ENCODE assay signal across 23 cellular contexts in genomic region chr11:96330511-96330859, GRCh38. TPM values are rescaled to one million over a fixed set of nuclear protein-coding genes. Genes with fewer than 3 reads are reported as not detected.
DNase-seq lines count a peak whose midpoint lies in the region; ATAC-seq, FAIRE-seq and TF ChIP-seq lines count a peak whose summit lies in the region.
"Had no signal": no experiment of that assay in that cellular context is flagged by ENCODE, and none has a peak within 500 bp of the region (broad histone marks: within the 10 kb centered on the region; RNA-seq: fewer than 3 reads in every experiment).

No MANE protein-coding gene starts in this region.

- H3K9me1 ChIP-seq in IMR-90 (ENCODE audit: insufficient read depth, low read length) (peaks cover 21% of the 10 kb centered on the region), K562 (ENCODE audit: control insufficient read depth, insufficient read depth, low read length) (no peaks in the 10 kb centered on the region)

- H3K27me3 Mint-ChIP-seq in CD4-positive, alpha-beta T cell = no peaks in the 10 kb centered on the region
- no peaks in the 10 kb centered on the region for H3K27me3 Mint-ChIP-seq in neural progenitor cell (ENCODE audit: insufficient read depth, low read depth)

- no peak for ATAC-seq in CD4-positive, alpha-beta T cell (ENCODE audit: poor library complexity)
- ATAC-seq in IMR-90 (ENCODE audit: low read depth) (no peak), K562 (no peak), left cardiac atrium (no peak)
- ATAC-seq: foreskin keratinocyte, mucosa of descending colon, pancreas, Right ventricle myocardium inferior, sciatic nerve had no signal

- H2AFZ ChIP-seq in IMR-90 (replicated peaks; ENCODE audit: low read length, poor library complexity) (no peak overlapping the region), K562 (ENCODE audit: low read depth, low read length) (peak overlapping the region; percentile 65; the same call in 1 of the 2 replicates), neural progenitor cell (replicated peaks) (no peak overlapping the region)

- H3F3A ChIP-seq in neural progenitor cell (ENCODE audit: low read depth) = no peaks in the 10 kb centered on the region

- H2BK5ac ChIP-seq in IMR-90 (ENCODE audit: low read depth, low read length, poor library complexity, severe bottlenecking) = peak overlapping the region; percentile 85

- H4K5ac ChIP-seq in IMR-90 (ENCODE audit: low read depth, low read length) = 0 out of 2 replicates have a peak overlapping the region, but pooled peaks have one; percentile 64

- peak overlapping the region; percentile 72 for H3K27ac Mint-ChIP-seq in CD4-positive, alpha-beta T cell
- peak overlapping the region; percentile 29 for H3K27ac Mint-ChIP-seq in neural progenitor cell

- H3K4me3 ChIP-seq in IMR-90 (ENCODE audit: insufficient read depth, low read depth, low read length) (no peak overlapping the region), K562 (no peak overlapping the region), neural progenitor cell (no peak overlapping the region)
- H3K4me3 ChIP-seq: coronary artery, mucosa of descending colon, pancreas had no signal

- intact Hi-C loops in CD4-positive, alpha-beta T cell (cut with DNase I, micrococcal nuclease) = loop anchor here in 1 of 2 experiments (5.0 kb wide), 1 partner anchor 78 kb away; no protein-coding TSS in a partner anchor
- intact Hi-C loops in IMR-90 (cut with micrococcal nuclease) = no loop called here
- intact Hi-C loops in K562 (cut with micrococcal nuclease) = no loop called here
- intact Hi-C loops in left cardiac atrium (cut with DNase I) = no loop called here

- POLR2A ChIA-PET in CD4-positive, alpha-beta T cell (lab: Charles Lee) = interaction anchor here (0.9 to 1.8 kb wide), 3 partner anchors 10 to 116 kb away, joined by 3 to 5 read pairs (median 3); no protein-coding TSS in a partner anchor
- POLR2A ChIA-PET in IMR-90 (lab: Charles Lee; ENCODE audit: unreplicated experiment) = no interaction called here
- POLR2A ChIA-PET in K562 (lab: Yijun Ruan, JAX) = interaction anchor here (1.4 kb wide), 1 partner anchor 8 kb away, joined by 3 read pairs; no protein-coding TSS in a partner anchor

- no peaks in the 10 kb centered on the region; the same call in 1 of the 2 replicates for H4K20me1 ChIP-seq in IMR-90 (ENCODE audit: insufficient read depth, low read length)
- no peaks in the 10 kb centered on the region for H4K20me1 ChIP-seq in K562 (replicated peaks; ENCODE audit: control insufficient read depth, insufficient read depth, low read length)
- no peaks in the 10 kb centered on the region for H4K20me1 ChIP-seq in neural progenitor cell (ENCODE audit: low read depth)

- no peak overlapping the region for H2BK20ac ChIP-seq in IMR-90 (ENCODE audit: low read depth, low read length)

- peaks cover 42% of the 10 kb centered on the region for H3K4me1 ChIP-seq in IMR-90 (ENCODE audit: control insufficient read depth, insufficient read depth, low read length)
- peaks cover 20 to 56% of the 10 kb centered on the region in 2 experiments; a peak in 4 of 5 replicates for H3K4me1 ChIP-seq in K562 (replicated peaks in 1 of 2; ENCODE audit: control insufficient read depth in 2 of 2, insufficient read depth in 2 of 2, low read length in 2 of 2)
- peaks cover 25% of the 10 kb centered on the region for H3K4me1 ChIP-seq in neural progenitor cell

- peaks cover 1% of the 10 kb centered on the region; the same call in 1 of the 2 replicates for H3K36me3 ChIP-seq in IMR-90 (ENCODE audit: control insufficient read depth, insufficient read depth, low read length)
- H3K36me3 ChIP-seq in K562 (ENCODE audit: control insufficient read depth, insufficient read depth, low read length) = no peaks in the 10 kb centered on the region
- H3K36me3 ChIP-seq in neural progenitor cell = no peaks in the 10 kb centered on the region
- H3K36me3 ChIP-seq: pancreas had no signal

- H3K27me3 ChIP-seq in CD4-positive, alpha-beta T cell (ENCODE audit: control insufficient read depth, insufficient read depth, low read length) = no peaks in the 10 kb centered on the region
- H3K27me3 ChIP-seq in IMR-90 (ENCODE audit: control insufficient read depth, insufficient read depth, low read length) = no peaks in the 10 kb centered on the region
- H3K27me3 ChIP-seq in K562 (ENCODE audit: control insufficient read depth in 2 of 2, insufficient read depth in 2 of 2, low read length in 2 of 2) = no peaks in the 10 kb centered on the region
- no peaks in the 10 kb centered on the region for H3K27me3 ChIP-seq in neural progenitor cell
- H3K27me3 ChIP-seq: foreskin keratinocyte, pancreas had no signal

- H3K18ac ChIP-seq in IMR-90 (ENCODE audit: low read depth, low read length) = no peak overlapping the region

- no peaks in the 10 kb centered on the region for H3K9me3 ChIP-seq in CD4-positive, alpha-beta T cell (ENCODE audit: control insufficient read depth, low read length)
- no peaks in the 10 kb centered on the region for H3K9me3 ChIP-seq in IMR-90 (ENCODE audit: control insufficient read depth, insufficient read depth, low read length)
- H3K9me3 ChIP-seq in K562 (replicated peaks; ENCODE audit: control insufficient read depth, insufficient read depth, low read depth, low read length) = no peaks in the 10 kb centered on the region
- no peaks in the 10 kb centered on the region for H3K9me3 ChIP-seq in neural progenitor cell (ENCODE audit: low read depth)
- H3K9me3 ChIP-seq: mucosa of descending colon, pancreas had no signal

- CTCF ChIA-PET in CD4-positive, alpha-beta T cell (lab: Charles Lee) = interaction anchor here (0.9 to 2.4 kb wide), 2 partner anchors 13 to 119 kb away, joined by 3 to 7 read pairs; partner anchors contain the start of gene MAML2
- CTCF ChIA-PET in IMR-90 (lab: Yijun Ruan, JAX) = no interaction called here
- CTCF ChIA-PET in K562 (lab: Yijun Ruan, JAX; ENCODE audit: low intra/inter-chr PET ratio) = no interaction called here

- TF ChIP-seq RAD21 in IMR-90 (IDR thresholded peaks at IDR 0.05; ENCODE audit: low read length) (no peak), K562 (CRISPR knock-in tag; conservative IDR thresholded peaks at IDR 0.05 in 1 of 2, IDR thresholded peaks at IDR 0.05 in 1 of 2) (no peak)

- peak overlapping the region; percentile 9 for H3K4me3 Mint-ChIP-seq in CD4-positive, alpha-beta T cell
- no peak overlapping the region for H3K4me3 Mint-ChIP-seq in neural progenitor cell

- TF ChIP-seq POLR2A in IMR-90 (IDR thresholded peaks at IDR 0.05; ENCODE audit: low read depth, low read length) (no peak), K562 (conservative IDR thresholded peaks at IDR 0.05) (no peak)

- peak overlapping the region; percentile 76 for H2AK5ac ChIP-seq in IMR-90 (ENCODE audit: low read depth, low read length)

- peaks cover 74% of the 10 kb centered on the region for H3K79me2 ChIP-seq in K562 (ENCODE audit: control insufficient read depth, insufficient read depth, low read length)
- H3K79me2 ChIP-seq in neural progenitor cell (ENCODE audit: low read depth) = no peaks in the 10 kb centered on the region

- in situ Hi-C loops in IMR-90 (cut with MboI; ENCODE audit: low sequenced_read_pairs) (no loop called here), K562 (cut with MboI) (no loop called here)

- TF ChIP-seq CTCF in CD4-positive, alpha-beta T cell (IDR thresholded peaks at IDR 0.05) = no peak
- TF ChIP-seq CTCF in IMR-90 (conservative IDR thresholded peaks at IDR 0.05; ENCODE audit: low read depth, low read length) (no peak), K562 (IDR thresholded peaks at IDR 0.05 in 2 of 3, conservative IDR thresholded peaks at IDR 0.05 in 1 of 3; ENCODE audit: insufficient read depth in 2 of 3, low read depth in 1 of 3, low read length in 3 of 3) (no peak), neural progenitor cell (IDR thresholded peaks at IDR 0.05) (no peak)

- H3K56ac ChIP-seq in IMR-90 (ENCODE audit: extremely low read depth, insufficient read depth, low read length) = no peak overlapping the region

- DNase-seq in CD4-positive, alpha-beta T cell = no peak
- no peak for DNase-seq in IMR-90
- no peak for DNase-seq in K562 (ENCODE audit: extremely low read depth in 1 of 4, low spot score in 3 of 4)
- no peak for DNase-seq in neural progenitor cell (ENCODE audit: low spot score)
- DNase-seq in left cardiac atrium = no peak
- DNase-seq in NCI-H524 (lab: John Stamatoyannopoulos, UW) = no peak
- no peak for DNase-seq in SHP77 treated with DMSO at 0.1 percent for 48 hours (lab: John Stamatoyannopoulos, UW)
- DNase-seq: activated CD4-positive, alpha-beta T cell treated with anti-CD3 and anti-CD28 coated beads, Interleukin-2, amount 50 U/mL, for 48 hours; activated effector memory CD4-positive, alpha-beta T cell treated with Interleukin-2 at 50 U/mL for 16 hours; foreskin keratinocyte; GF-D8; mucosa of descending colon; NCI-H1092; NCI-H2107; NCI-H524 treated with DMSO at 0.1 percent for 48 hours; pancreas; stimulated activated CD4-positive, alpha-beta T cell treated with anti-CD3 and anti-CD28 coated beads, Interleukin-1b, Interleukin-23, amount 100 ng/mL, for 48 hours had no signal

- peaks cover 82% of the 10 kb centered on the region for H3K4me1 Mint-ChIP-seq in CD4-positive, alpha-beta T cell (ENCODE audit: low read depth)
- peaks cover 66% of the 10 kb centered on the region for H3K4me1 Mint-ChIP-seq in neural progenitor cell

- no peaks in the 10 kb centered on the region for H3K9me3 Mint-ChIP-seq in CD4-positive, alpha-beta T cell
- no peaks in the 10 kb centered on the region for H3K9me3 Mint-ChIP-seq in neural progenitor cell

- no peak overlapping the region for H3K14ac ChIP-seq in IMR-90 (replicated peaks; ENCODE audit: low read depth, low read length)

- peaks cover 66% of the 10 kb centered on the region for H3K36me3 Mint-ChIP-seq in CD4-positive, alpha-beta T cell (ENCODE audit: low read depth)
- peaks cover 13% of the 10 kb centered on the region for H3K36me3 Mint-ChIP-seq in neural progenitor cell

- H2BK15ac ChIP-seq in IMR-90 (ENCODE audit: low read depth, low read length) = 0 out of 3 replicates have a peak overlapping the region, but pooled peaks have one; percentile 30

- peak overlapping the region; percentile 38; the same call in 1 of the 2 replicates for H2BK120ac ChIP-seq in IMR-90 (ENCODE audit: low read depth, low read length)

- BruUV-seq in IMR-90 (replicated peaks; lab: Mats Ljungman, UMichigan) (TSS peak; percentile 0), K562 (replicated peaks; lab: Mats Ljungman, UMichigan) (no TSS peak)

- 0 out of 2 replicates have a peak overlapping the region, but pooled peaks have one; percentile 33 for H3K4ac ChIP-seq in IMR-90 (ENCODE audit: low read depth, low read length)

- 92% methylated on average over 2 of the region's 4 CpGs; no CpG with 5 or more reads in 1 of the 2 experiments for WGBS in IMR-90 (ENCODE audit: extremely low coverage in 2 of 2, insufficient read length in 1 of 2), 2 experiments
- 66% methylated on average over 4 of the region's 4 CpGs for WGBS in K562 (ENCODE audit: insufficient coverage, low coverage, missing lambda C conversion rate)

- H4K91ac ChIP-seq in IMR-90 (ENCODE audit: insufficient read depth, low read depth, low read length) = peak overlapping the region; percentile 22; the same call in 1 of the 2 replicates

- dilution Hi-C loops in IMR-90 (cut with HindIII; ENCODE audit: low sequenced_read_pairs, unreplicated experiment) = no loop called here

- peaks cover 28 to 77% of the 10 kb centered on the region in 2 experiments for H3K79me1 ChIP-seq in IMR-90 (ENCODE audit: low read depth in 1 of 2, low read length in 2 of 2)

- H2AK9ac ChIP-seq in IMR-90 (replicated peaks; ENCODE audit: low read depth, low read length, poor library complexity) = peak overlapping the region; percentile 26

- 0 out of 2 replicates have a peak overlapping the region, but pooled peaks have one; percentile 4 for H3K23ac ChIP-seq in IMR-90 (ENCODE audit: low read depth, low read length)

- no peak for TF ChIP-seq EP300 in K562 (IDR thresholded peaks at IDR 0.05; ENCODE audit: low read length)

- 0 out of 4 replicates have a peak overlapping the region, but pooled peaks of 1 of the 2 experiments have one; percentile 1 for H4K8ac ChIP-seq in IMR-90 (ENCODE audit: low read depth in 2 of 2, low read length in 2 of 2)

- no peak overlapping the region for H3K27ac ChIP-seq in CD4-positive, alpha-beta T cell (ENCODE audit: low read depth, low read length)
- no peak overlapping the region; the same call in 1 of the 2 replicates for H3K27ac ChIP-seq in IMR-90 (ENCODE audit: insufficient read depth, low read length)
- peak overlapping the region; percentile 79; the same call in 1 of the 3 replicates for H3K27ac ChIP-seq in K562 (ENCODE audit: extremely low read depth, low read depth, low read length)
- H3K27ac ChIP-seq in neural progenitor cell = no peak overlapping the region
- H3K27ac ChIP-seq: foreskin keratinocyte, KMS-11, pancreas had no signal

- H3K9ac ChIP-seq in IMR-90 (ENCODE audit: low read depth, low read length) = no peak overlapping the region
- H3K9ac ChIP-seq in K562 (ENCODE audit: insufficient read depth in 1 of 2, low read depth in 2 of 2, low read length in 2 of 2) = peak overlapping the region; percentile 3 to 22; a peak in 2 of 4 replicates
- no peak overlapping the region for H3K9ac ChIP-seq in neural progenitor cell
- H3K9ac ChIP-seq: KMS-11 had no signal

- H3K4me2 ChIP-seq in IMR-90 (ENCODE audit: low read depth, low read length) (no peak overlapping the region), K562 (ENCODE audit: insufficient read depth, low read length) (no peak overlapping the region), neural progenitor cell (no peak overlapping the region)
- H3K4me2 ChIP-seq: KMS-11 had no signal

- no peak for FAIRE-seq in K562 (lab: Jason Lieb, UNC)
- FAIRE-seq: D721Med, endothelial cell of umbilical vein, pancreas had no signal

RNA-seq across cellular contexts. Expression of gene MAML2, which starts 12.5 kb away (rescaled TPM):
- 10 to 100 TPM; 58.8 to 59.8 TPM for total RNA-seq in CD4-positive, alpha-beta T cell
- total RNA-seq in IMR-90 (2012; rRNA removed) (18.1 and 19.5 TPM in 2 replicates), K562 (2014; rRNA removed) (5.1 and 5.2 TPM in 2 replicates), K562 (2014; rRNA removed; fragmentation: Illumina TruSeq; extraction: Trizol) (4.6 and 5.5 TPM in 2 replicates), K562 (2015; rRNA removed; fragmentation: Illumina TruSeq; extraction: Trizol) (5.7 and 6.0 TPM in 2 replicates), K562 (2021) (6.2 and 6.6 TPM in 2 replicates), neural progenitor cell (ENCODE audit: low replicate concordance) (3.0 and 3.8 TPM in 2 replicates), left cardiac atrium (1 to 10 TPM; 6.8 to 9.3 TPM)
- polyA plus RNA-seq in IMR-90 (2012; rRNA removed) (15.0 and 18.6 TPM in 2 replicates), K562 (2011; rRNA removed) (4.0 and 4.2 TPM in 2 replicates), K562 (2014; fragmentation: Illumina TruSeq; extraction: Trizol) (5.9 and 6.8 TPM in 2 replicates), K562 (2014; fragmentation: Nextera tagmentation; extraction: Ambion mirVana) (1 to 10 TPM in 1 of 2 experiments, under 1 TPM in 1; 0.79 to 1.5 TPM), K562 (2014; rRNA removed) (3.2 and 4.8 TPM in 2 replicates)
- 3.8 and 11.0 TPM in 2 replicates for polyA plus RNA-seq in IMR-90 (2012; cell fraction: cytosol; rRNA removed)
- polyA plus RNA-seq in IMR-90 (2012; cell fraction: nucleus; rRNA removed; ENCODE audit: low replicate concordance) = 9.7 and 20.0 TPM in 2 replicates
- total RNA-seq in K562 (2011; cell fraction: chromatin; rRNA removed; ENCODE audit: low replicate concordance) = 8.1 and 14.3 TPM in 2 replicates
- 4.3 and 5.0 TPM in 2 replicates for total RNA-seq in K562 (2011; cell fraction: nucleolus; rRNA removed)
- total RNA-seq in K562 (2011; cell fraction: nucleoplasm; rRNA removed) = 6.5 and 8.2 TPM in 2 replicates
- 3.8 and 5.5 TPM in 2 replicates for polyA plus RNA-seq in K562 (2011; cell fraction: cytosol; rRNA removed)
- polyA plus RNA-seq in K562 (2011; cell fraction: nucleus; rRNA removed) = 3.6 and 6.4 TPM in 2 replicates
- polyA plus RNA-seq in K562 (2012) = 4.9 and 7.6 TPM in 2 replicates
- 9.7 and 12.0 TPM in 2 replicates for polyA minus RNA-seq in K562 (2011; rRNA and poly(A)+ RNA removed)
- 3.5 and 4.2 TPM in 2 replicates for polyA minus RNA-seq in K562 (2011; cell fraction: cytosol; rRNA and poly(A)+ RNA removed)
- polyA minus RNA-seq in K562 (2011; cell fraction: nucleus; rRNA and poly(A)+ RNA removed) = 9.8 and 10.5 TPM in 2 replicates

RNA-seq across cellular contexts. Expression of gene CCDC82, which starts 59.2 kb away (rescaled TPM):
- total RNA-seq in CD4-positive, alpha-beta T cell = 10 to 100 TPM; 23.7 to 24.4 TPM
- total RNA-seq in IMR-90 (2012; rRNA removed) = 4.1 and 11.7 TPM in 2 replicates
- polyA plus RNA-seq in IMR-90 (2012; rRNA removed) = 6.9 and 9.4 TPM in 2 replicates
- 0.36 and 0.73 TPM in 2 replicates for polyA plus RNA-seq in IMR-90 (2012; cell fraction: cytosol; rRNA removed)
- 1.8 and 15.4 TPM in 2 replicates for polyA plus RNA-seq in IMR-90 (2012; cell fraction: nucleus; rRNA removed; ENCODE audit: low replicate concordance)
- total RNA-seq in K562 (2011; cell fraction: chromatin; rRNA removed; ENCODE audit: low replicate concordance) = 16.2 and 95.5 TPM in 2 replicates
- 7.0 and 10.5 TPM in 2 replicates for total RNA-seq in K562 (2011; cell fraction: nucleolus; rRNA removed)
- total RNA-seq in K562 (2011; cell fraction: nucleoplasm; rRNA removed) = 32.7 and 61.0 TPM in 2 replicates
- total RNA-seq in K562 (2014; rRNA removed) = 10.3 and 12.5 TPM in 2 replicates
- total RNA-seq in K562 (2014; rRNA removed; fragmentation: Illumina TruSeq; extraction: Trizol) = 24.5 and 36.9 TPM in 2 replicates
- total RNA-seq in K562 (2015; rRNA removed; fragmentation: Illumina TruSeq; extraction: Trizol) = 23.7 and 25.7 TPM in 2 replicates
- 16.2 and 16.5 TPM in 2 replicates for total RNA-seq in K562 (2021)
- 17.5 and 21.8 TPM in 2 replicates for polyA plus RNA-seq in K562 (2011; rRNA removed)
- polyA plus RNA-seq in K562 (2011; cell fraction: cytosol; rRNA removed) = 1.9 and 5.6 TPM in 2 replicates
- 14.6 and 22.5 TPM in 2 replicates for polyA plus RNA-seq in K562 (2011; cell fraction: nucleus; rRNA removed)
- 19.3 and 21.7 TPM in 2 replicates for polyA plus RNA-seq in K562 (2012)
- 44.0 and 51.3 TPM in 2 replicates for polyA plus RNA-seq in K562 (2014; fragmentation: Illumina TruSeq; extraction: Trizol)
- polyA plus RNA-seq in K562 (2014; fragmentation: Nextera tagmentation; extraction: Ambion mirVana) = 10 to 100 TPM; 23.7 to 24.7 TPM
- polyA plus RNA-seq in K562 (2014; rRNA removed) = 37.2 and 45.7 TPM in 2 replicates
- 19.2 and 20.1 TPM in 2 replicates for polyA minus RNA-seq in K562 (2011; rRNA and poly(A)+ RNA removed)
- 4.2 and 4.4 TPM in 2 replicates for polyA minus RNA-seq in K562 (2011; cell fraction: cytosol; rRNA and poly(A)+ RNA removed)
- polyA minus RNA-seq in K562 (2011; cell fraction: nucleus; rRNA and poly(A)+ RNA removed) = 26.7 and 39.9 TPM in 2 replicates
- 32.4 and 48.3 TPM in 2 replicates for total RNA-seq in neural progenitor cell (ENCODE audit: low replicate concordance)
- total RNA-seq in left cardiac atrium = 10 to 100 TPM; 17.4 to 18.0 TPM

RNA-seq across cellular contexts. Expression of gene JRKL, which starts 59.3 kb away (rescaled TPM):
- 1 to 10 TPM; 3.0 to 3.5 TPM for total RNA-seq in CD4-positive, alpha-beta T cell
- total RNA-seq in IMR-90 (2012; rRNA removed) = 5.9 and 10.3 TPM in 2 replicates
- 3.6 and 5.6 TPM in 2 replicates for polyA plus RNA-seq in IMR-90 (2012; rRNA removed)
- polyA plus RNA-seq in IMR-90 (2012; cell fraction: cytosol; rRNA removed) = 0.48 and 0.61 TPM in 2 replicates
- 0.18 and 2.3 TPM in 2 replicates for polyA plus RNA-seq in IMR-90 (2012; cell fraction: nucleus; rRNA removed; ENCODE audit: low replicate concordance)
- total RNA-seq in K562 (2011; cell fraction: chromatin; rRNA removed; ENCODE audit: low replicate concordance) = 5.3 and 22.1 TPM in 2 replicates
- total RNA-seq in K562 (2011; cell fraction: nucleolus; rRNA removed) = 3.8 and 4.7 TPM in 2 replicates
- 9.4 and 9.8 TPM in 2 replicates for total RNA-seq in K562 (2011; cell fraction: nucleoplasm; rRNA removed)
- total RNA-seq in K562 (2014; rRNA removed) = 4.3 and 4.5 TPM in 2 replicates
- 10.4 and 11.5 TPM in 2 replicates for total RNA-seq in K562 (2014; rRNA removed; fragmentation: Illumina TruSeq; extraction: Trizol)
- total RNA-seq in K562 (2015; rRNA removed; fragmentation: Illumina TruSeq; extraction: Trizol) = 6.9 and 8.5 TPM in 2 replicates
- 7.7 and 8.0 TPM in 2 replicates for total RNA-seq in K562 (2021)
- polyA plus RNA-seq in K562 (2011; rRNA removed) = 10.5 and 14.8 TPM in 2 replicates
- polyA plus RNA-seq in K562 (2011; cell fraction: cytosol; rRNA removed) = 1.3 and 4.6 TPM in 2 replicates
- polyA plus RNA-seq in K562 (2011; cell fraction: nucleus; rRNA removed) = 6.8 and 9.3 TPM in 2 replicates
- polyA plus RNA-seq in K562 (2012) = 8.1 and 9.0 TPM in 2 replicates
- 10.5 and 11.8 TPM in 2 replicates for polyA plus RNA-seq in K562 (2014; fragmentation: Illumina TruSeq; extraction: Trizol)
- 1 to 10 TPM; 4.8 to 6.8 TPM for polyA plus RNA-seq in K562 (2014; fragmentation: Nextera tagmentation; extraction: Ambion mirVana)
- 10.0 and 11.0 TPM in 2 replicates for polyA plus RNA-seq in K562 (2014; rRNA removed)
- polyA minus RNA-seq in K562 (2011; rRNA and poly(A)+ RNA removed) = 9.9 and 14.1 TPM in 2 replicates
- polyA minus RNA-seq in K562 (2011; cell fraction: cytosol; rRNA and poly(A)+ RNA removed) = 2.6 and 3.9 TPM in 2 replicates
- polyA minus RNA-seq in K562 (2011; cell fraction: nucleus; rRNA and poly(A)+ RNA removed) = 4.4 and 11.4 TPM in 2 replicates
- total RNA-seq in neural progenitor cell (ENCODE audit: low replicate concordance) = 8.4 and 13.4 TPM in 2 replicates
- 1 to 10 TPM; 7.0 to 7.3 TPM for total RNA-seq in left cardiac atrium

Comparison
In these comparisons a context has a peak if more than half of its experiments do, and no peak if none do; other contexts are left out.
1. H3K9ac ChIP-seq: peak in K562 (2 of 2); none in IMR-90 (single experiment) and neural progenitor cell (single experiment).